Comparison of ENCODE assay signal across 11 cellular contexts in the genomic region with DNA sequence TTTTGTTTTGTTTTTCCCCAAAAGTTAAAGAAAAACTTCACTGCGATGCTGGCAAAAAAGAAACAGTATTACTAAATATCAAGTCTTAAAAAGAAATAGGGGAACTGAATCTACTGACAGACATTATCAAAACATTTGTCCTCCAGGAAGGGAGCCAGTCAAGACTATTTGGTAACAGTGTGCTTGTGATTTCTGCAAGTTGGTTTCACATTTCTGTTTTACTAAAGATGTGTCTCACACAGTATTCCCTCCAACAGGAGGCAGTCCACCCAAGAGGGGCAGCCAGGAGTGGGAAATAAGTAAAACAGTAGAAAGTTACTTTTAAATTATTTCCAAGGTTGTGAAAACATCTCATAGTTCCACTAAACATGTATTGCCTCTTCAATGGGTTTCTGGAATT.
DNase-seq lines count a peak whose midpoint lies in the region; ATAC-seq and TF ChIP-seq lines count a peak whose summit lies in the region.
"Had no signal": no experiment of that assay in that cellular context is flagged by ENCODE, and none has a peak within 500 bp of the region (broad histone marks: within the 10 kb centered on the region; RNA-seq: fewer than 3 reads in every experiment).

No MANE protein-coding gene starts in this region.

- TF ChIP-seq CTCF in right atrium auricular region (IDR thresholded peaks at IDR 0.05) = no peak
- no peak for TF ChIP-seq CTCF in tibial nerve (IDR thresholded peaks at IDR 0.05)

- TF ChIP-seq EP300 in tibial nerve (IDR thresholded peaks at IDR 0.05) = peak; percentile 20 to 68

- WGBS in tibial nerve, 2 donors = 42 to 49% methylated on average over 1 of the region's 1 CpG

- intact Hi-C loops in Right ventricle myocardium inferior (cut with DNase I) = no loop called here

- no peak for TF ChIP-seq POLR2A in tibial nerve (IDR thresholded peaks at IDR 0.05)

- peak overlapping the region; percentile 39 for H3K9ac ChIP-seq in adipocyte (ENCODE audit: low read length)

- H3K4me1 ChIP-seq in right atrium auricular region (peaks cover 0 to 34% of the 10 kb centered on the region in 2 donors), adipocyte (ENCODE audit: control insufficient read depth, insufficient read depth, low read length) (peaks cover 60% of the 10 kb centered on the region), tibial nerve (peaks cover 0 to 59% (median 19%) of the 10 kb centered on the region in 4 donors)

- H3K27ac ChIP-seq in right atrium auricular region = no peak overlapping the region
- H3K27ac ChIP-seq in tibial nerve = peak overlapping the region in 2 of 4 donors; percentile 21 to 59

- DNase-seq in Right ventricle myocardium inferior (ENCODE audit: missing footprints) (no peak), right atrium auricular region (ENCODE audit: low spot score) (no peak), adipocyte (ENCODE audit: low read depth) (peak; percentile 77), left lobe of liver (ENCODE audit: low spot score) (no peak), tibial nerve (ENCODE audit: low spot score in 2 of 2) (peak in 1 of 2 donors; percentile 24), NCI-H128 (lab: John Stamatoyannopoulos, UW; ENCODE audit: unreplicated experiment) (no peak)
- DNase-seq: NCI-H1930, small intestine had no signal

- H3K9me3 ChIP-seq in right atrium auricular region = no peaks in the 10 kb centered on the region
- no peaks in the 10 kb centered on the region for H3K9me3 ChIP-seq in adipocyte (ENCODE audit: control insufficient read depth, low read length)
- no peaks in the 10 kb centered on the region for H3K9me3 ChIP-seq in tibial nerve

- H3K36me3 ChIP-seq in right atrium auricular region (peaks cover 18% of the 10 kb centered on the region), adipocyte (ENCODE audit: control insufficient read depth, insufficient read depth, low read length, severe bottlenecking) (peaks cover 29% of the 10 kb centered on the region), tibial nerve (peaks cover 0 to 23% (median 0%) of the 10 kb centered on the region in 3 donors)

- ATAC-seq in Right ventricle myocardium inferior (peak; percentile 37), left lobe of liver (peak; percentile 68), HG02588 (IDR thresholded peaks at IDR 0.05; ENCODE audit: unreplicated experiment) (no peak), GM21737 (IDR thresholded peaks at IDR 0.05; ENCODE audit: unreplicated experiment) (no peak)
- ATAC-seq: SK-N-SH treated with all-trans-retinoic acid at 6 μM for 48 hours had no signal

- no peaks in the 10 kb centered on the region for H3K27me3 ChIP-seq in right atrium auricular region
- no peaks in the 10 kb centered on the region for H3K27me3 ChIP-seq in adipocyte (replicated peaks; ENCODE audit: control insufficient read depth, insufficient read depth, low read length)
- H3K27me3 ChIP-seq in tibial nerve = no peaks in the 10 kb centered on the region

- H3K4me3 ChIP-seq in right atrium auricular region (no peak overlapping the region), adipocyte (ENCODE audit: low read length) (peak overlapping the region; percentile 69), tibial nerve (no peak overlapping the region)

Comparison
In these comparisons a context has a peak if more than half of its experiments do, and no peak if none do; other contexts are left out.
1. ATAC-seq: peak in Right ventricle myocardium inferior (single experiment) and left lobe of liver (single experiment); none in HG02588 (single experiment) and GM21737 (single experiment).